ENCODE assay signal across 23 cellular contexts in the genomic region with DNA sequence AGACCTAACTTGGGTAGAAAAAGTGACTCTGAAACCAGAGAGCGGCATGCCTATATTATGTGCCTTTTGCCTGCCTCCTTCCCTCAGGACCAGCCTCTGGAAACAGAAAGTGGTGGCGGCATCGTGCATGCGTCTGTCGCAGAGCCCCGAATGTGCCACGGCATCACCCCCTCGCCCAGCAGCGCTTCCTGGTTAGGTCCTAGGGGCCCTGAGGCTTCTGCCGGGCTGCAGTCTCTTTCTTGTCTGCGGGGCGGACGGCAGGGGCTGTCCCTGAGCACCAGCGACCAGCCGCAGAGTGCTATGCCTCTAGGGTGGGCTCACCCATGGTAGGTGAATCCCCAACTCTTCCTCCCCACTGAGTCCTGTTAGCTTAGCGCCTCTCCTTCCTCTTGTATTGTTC.
"Had no signal": no experiment of that assay in that cellular context is flagged by ENCODE, and none has a peak within 500 bp of the region (broad histone marks: within the 10 kb centered on the region; RNA-seq: fewer than 3 reads in every experiment).

No MANE protein-coding gene starts in this region.

- H3K36me3 ChIP-seq: right atrium auricular region, transverse colon, vagina had no signal

- H3K4me1 ChIP-seq: body of pancreas, right atrium auricular region, transverse colon, vagina had no signal

- DNase-seq: activated CD4-positive, alpha-beta T cell treated with anti-CD3 and anti-CD28 coated beads, Interleukin-2, amount 50 U/mL, for 48 hours; activated CD4-positive, CD25-positive, alpha-beta regulatory T cell treated with anti-CD3 and anti-CD28 coated beads, Interleukin-2, amount 50 U/mL, for 72 hours; activated effector memory CD4-positive, alpha-beta T cell treated with Interleukin-2 at 50 U/mL for 16 hours; activated T-cell treated with anti-CD3 and anti-CD28 coated beads, Interleukin-2, amount 50 U/mL, for 4 hours; amygdala; body of pancreas; cortex of kidney; effector memory CD4-positive, alpha-beta T cell; foreskin melanocyte; head of caudate nucleus; mesenchymal stem cell; natural killer cell; nucleus accumbens; stimulated activated CD4-positive, alpha-beta T cell treated with anti-CD3 and anti-CD28 coated beads, Interleukin-4, amount 100 ng/mL, for 24 hours; stimulated activated naive CD4-positive, alpha-beta T cell; substantia nigra; T-helper 1 cell; T1000; transverse colon had no signal

- ATAC-seq: activated naive CD4-positive, alpha-beta T cell treated with anti-CD3 and anti-CD28 coated beads, Interleukin-2, amount 50 U/mL, for 72 hours; activated T-cell treated with anti-CD3 and anti-CD28 coated beads, Interleukin-2, amount 50 U/mL, for 4 hours; body of pancreas had no signal

- H3K27me3 ChIP-seq: body of pancreas, right atrium auricular region, transverse colon, vagina had no signal

- H3K27ac ChIP-seq: body of pancreas, right atrium auricular region, skin epidermis, transverse colon, vagina had no signal

- H3K9me3 ChIP-seq: body of pancreas, right atrium auricular region, transverse colon, vagina had no signal

- H3K4me3 ChIP-seq: body of pancreas, right atrium auricular region, skin epidermis, transverse colon, vagina had no signal
